In the genomic region with DNA sequence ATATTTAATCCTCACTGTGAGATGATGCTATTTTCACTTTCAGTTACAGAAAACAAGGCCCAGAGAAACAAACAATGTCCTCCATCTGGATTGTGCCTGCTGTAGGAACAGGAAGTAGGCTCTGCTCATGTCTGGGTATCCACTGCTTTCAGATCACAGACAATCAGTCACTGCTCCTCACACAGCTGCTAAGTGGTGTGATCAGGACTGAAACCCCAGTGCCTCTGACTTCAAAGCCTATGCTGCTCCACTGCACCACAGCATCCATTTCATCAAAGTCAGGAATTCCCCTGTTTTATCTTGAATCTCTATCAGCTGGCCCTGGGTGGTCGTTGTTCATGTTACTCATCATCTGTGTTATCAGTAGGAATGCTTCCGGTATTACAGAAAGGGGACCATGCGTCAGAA, we compare ENCODE assay signal across 8 cellular contexts.
DNase-seq lines count a peak whose midpoint lies in the region; ATAC-seq and TF ChIP-seq lines count a peak whose summit lies in the region.

No MANE protein-coding gene starts in this region.

- intact Hi-C loops in mucosa of descending colon (cut with DNase I, micrococcal nuclease), result no loop called here

- DNase-seq in T-helper 22 cell (ENCODE audit: low read depth) (peak; percentile 15), mucosa of descending colon (no peak), NOMO-1 treated with dmso at 0.1 percent for 144 hours (lab: John Stamatoyannopoulos, UW; ENCODE audit: unreplicated experiment) (no peak), DMS 273 treated with DMSO at 0.1 percent for 48 hours (lab: John Stamatoyannopoulos, UW) (no peak), T-helper 9 cell (no peak), NCI-H146 (lab: John Stamatoyannopoulos, UW) (no peak)

- no peaks in the 10 kb centered on the region for H3K4me1 ChIP-seq in mucosa of descending colon (ENCODE audit: low read depth)

- no peak overlapping the region for H3K4me3 ChIP-seq in mucosa of descending colon

- TF ChIP-seq CTCF in mucosa of descending colon (IDR thresholded peaks at IDR 0.05), result no peak

- no peaks in the 10 kb centered on the region for H3K9me3 ChIP-seq in mucosa of descending colon

- no peaks in the 10 kb centered on the region for H3K36me3 ChIP-seq in mucosa of descending colon (ENCODE audit: low read depth)

- ATAC-seq in GM18907 (IDR thresholded peaks at IDR 0.05; ENCODE audit: unreplicated experiment) (peak; percentile 98), HG03025 (IDR thresholded peaks at IDR 0.05; ENCODE audit: low FRiP score, unreplicated experiment) (peak; percentile 89), mucosa of descending colon (peak; percentile 23)

Comparison
In these comparisons a context has a peak if more than half of its experiments do, and no peak if none do; other contexts are left out.
1. ATAC-seq: peak in every context shown above with its lines; median percentile 98 in GM18907; 89 in HG03025; 23 in mucosa of descending colon.